8 cellular contexts compared by ENCODE assay signal in genomic region chr16:65122974-65123845, GRCh38. TPM values are rescaled to one million over a fixed set of nuclear protein-coding genes. Genes with fewer than 3 reads are reported as not detected.
DNase-seq lines count a peak whose midpoint lies in the region; ATAC-seq and TF ChIP-seq lines count a peak whose summit lies in the region.

No MANE protein-coding gene starts in this region.

- H3K4me1 ChIP-seq in body of pancreas: peaks cover 24% of the 10 kb centered on the region
- peaks cover 12% of the 10 kb centered on the region for H3K4me1 ChIP-seq in iPS-18a (ENCODE audit: control insufficient read depth, low read depth, low read length)

- H3K27me3 ChIP-seq in body of pancreas (peaks cover 0 to 6% of the 10 kb centered on the region in 2 donors), iPS-18a (ENCODE audit: control insufficient read depth, insufficient read depth, low read length) (peaks cover 75% of the 10 kb centered on the region)

- peak overlapping the region in 3 of 4 donors; percentile 33 to 61 (median 41) for H3K27ac ChIP-seq in body of pancreas
- no peak overlapping the region for H3K27ac ChIP-seq in iPS-18a (ENCODE audit: low read length)

- TF ChIP-seq CTCF in GM10266 (IDR thresholded peaks at IDR 0.05; ENCODE audit: control insufficient read depth, insufficient read depth, low read depth, missing control alignments) (no peak), body of pancreas (IDR thresholded peaks at IDR 0.05) (no peak)

- intact Hi-C loops in body of pancreas (cut with DNase I): no loop called here

- peak in 2 of 3 donors; percentile 24 to 26 for TF ChIP-seq POLR2A in body of pancreas (IDR thresholded peaks at IDR 0.05)

- 1 to 2% methylated on average over 31 to 68 of the region's 68 CpGs for WGBS in body of pancreas, 2 donors

- peak; percentile 34 for ATAC-seq in body of pancreas

- H3K9ac ChIP-seq in iPS-18a (ENCODE audit: low read length): peak overlapping the region; percentile 32

- H3K4me3 ChIP-seq in body of pancreas: no peak overlapping the region
- peak overlapping the region; percentile 83 for H3K4me3 ChIP-seq in iPS-18a (ENCODE audit: low read length)
- peak overlapping the region; percentile 94 for H3K4me3 ChIP-seq in skeletal muscle cell (ENCODE audit: low read depth, low read length)

- H3K36me3 ChIP-seq in body of pancreas (replicated peaks in 1 of 2; ENCODE audit: insufficient read depth in 1 of 2, low read depth in 2 of 2) (no peaks in the 10 kb centered on the region), iPS-18a (ENCODE audit: control insufficient read depth, low read depth, low read length) (no peaks in the 10 kb centered on the region)

- H3K9me3 ChIP-seq in body of pancreas (no peaks in the 10 kb centered on the region), iPS-18a (ENCODE audit: control insufficient read depth, low read depth, low read length) (no peaks in the 10 kb centered on the region)

- DNase-seq in GM10266 (ENCODE audit: extremely low spot score): peak; percentile 19
- peak in 1 of 4 donors; percentile 25 for DNase-seq in body of pancreas
- DNase-seq in skeletal muscle cell (ENCODE audit: low read depth): no peak
- no peak for DNase-seq in HPDE6-E6E7 (ENCODE audit: extremely low spot score)
- DNase-seq in UCSD-AML1 (lab: John Stamatoyannopoulos, UW; ENCODE audit: unreplicated experiment): no peak
- DNase-seq in RKO (ENCODE audit: low spot score): no peak
- no peak for DNase-seq in stimulated activated naive CD4-positive, alpha-beta T cell (lab: John Stamatoyannopoulos, UW)

RNA-seq across cellular contexts. Expression of gene CDH11, which starts 1.3 kb away (rescaled TPM):
- 10 to 100 TPM in 1 of 2 donors, 1 to 10 TPM in 1; 8.6 to 17.6 TPM for total RNA-seq in body of pancreas

Comparison
In these comparisons a context has a peak if more than half of its experiments do, and no peak if none do; other contexts are left out.
1. H3K4me3 ChIP-seq: peak in iPS-18a (single experiment) and skeletal muscle cell (single experiment); none in body of pancreas (0 of 2).